Comparison of ENCODE assay signal across 24 cellular contexts in genomic region chr5:105167092-105167491, GRCh38.
"Had no signal": no experiment of that assay in that cellular context is flagged by ENCODE, and none has a peak within 500 bp of the region (broad histone marks: within the 10 kb centered on the region; RNA-seq: fewer than 3 reads in every experiment).

No MANE protein-coding gene starts in this region.

- H3K4me3 ChIP-seq: esophagus squamous epithelium, lung, mucosa of descending colon, pancreas, right lobe of liver, thoracic aorta, tibial nerve, vagina had no signal

- H3K4me1 ChIP-seq: esophagus squamous epithelium, pancreas, right lobe of liver, tibial nerve, vagina had no signal

- H3K9me3 ChIP-seq: mucosa of descending colon, neutrophil, pancreas, right lobe of liver, thoracic aorta, vagina had no signal

- DNase-seq: cortex of kidney; effector memory CD8-positive, alpha-beta T cell; erythroblast; esophagus squamous epithelium; foreskin melanocyte; glutamatergic neuron; hypothalamus; kidney; mucosa of descending colon; naive B cell; pancreas; right lobe of liver; small intestine; stimulated activated CD4-positive, alpha-beta T cell treated with anti-CD3 and anti-CD28 coated beads, Interleukin-15, amount 100 ng/mL, for 24 hours; stimulated activated CD4-positive, alpha-beta T cell treated with anti-CD3 and anti-CD28 coated beads, Interleukin-2, amount 100 ng/mL, for 48 hours; stimulated activated naive B cell treated with anti-CD40 and anti-IgM and Interleukin-4, amounts not matched to agents 10 μg/mL and 1 μg/mL and 100 μg/mL, for 72 hours had no signal

- H3K27ac ChIP-seq: esophagus squamous epithelium, neutrophil, pancreas, right lobe of liver, thoracic aorta, tibial nerve, vagina had no signal

- FAIRE-seq: endometrium, kidney, pancreas, small intestine had no signal

- H3K36me3 ChIP-seq: esophagus squamous epithelium, neutrophil, pancreas, right lobe of liver, thoracic aorta, tibial nerve, vagina had no signal

- ATAC-seq: effector memory CD8-positive, alpha-beta T cell; left lobe of liver; mucosa of descending colon; natural killer cell treated with Interleukin-12 subunit alpha and Interleukin-12 subunit beta and Interleukin-15 and Interleukin-18, amount 100 ng/mL, for 72 hours; pancreas; right lobe of liver; stimulated activated naive B cell treated with anti-CD40 and anti-IgM and Interleukin-4, amounts not matched to agents 10 μg/mL and 1 μg/mL and 100 μg/mL, for 72 hours had no signal

- H3K27me3 ChIP-seq: esophagus squamous epithelium, neutrophil, pancreas, right lobe of liver, tibial nerve, vagina had no signal
